In genomic region chr6:56841751-56842150, GRCh38 we compare ENCODE assay signal across 1 cellular context.
TF ChIP-seq lines count a peak whose summit lies in the region.

No MANE protein-coding gene starts in this region.

TF ChIP-seq in H1, 55 proteins besides CTCF, POLR2A, EP300 and RAD21 (continued from another document):
- TF ChIP-seq, protein P1, sequence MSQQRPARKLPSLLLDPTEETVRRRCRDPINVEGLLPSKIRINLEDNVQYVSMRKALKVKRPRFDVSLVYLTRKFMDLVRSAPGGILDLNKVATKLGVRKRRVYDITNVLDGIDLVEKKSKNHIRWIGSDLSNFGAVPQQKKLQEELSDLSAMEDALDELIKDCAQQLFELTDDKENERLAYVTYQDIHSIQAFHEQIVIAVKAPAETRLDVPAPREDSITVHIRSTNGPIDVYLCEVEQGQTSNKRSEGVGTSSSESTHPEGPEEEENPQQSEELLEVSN (IDR thresholded peaks at IDR 0.05), result no peak
- no peak for TF ChIP-seq POU5F1 (IDR thresholded peaks at IDR 0.05; ENCODE audit: low read depth, low read length)
- no peak for TF ChIP-seq GTF2F1 (IDR thresholded peaks at IDR 0.05; ENCODE audit: borderline replicate concordance, low read depth, low read length)
- TF ChIP-seq YY1 (IDR thresholded peaks at IDR 0.05; ENCODE audit: low read depth, low read length), result no peak
- TF ChIP-seq USF2 (IDR thresholded peaks at IDR 0.05; ENCODE audit: low read length), result no peak
- TF ChIP-seq TAF1 (IDR thresholded peaks at IDR 0.05; ENCODE audit: low read depth, low read length), result no peak
- TF ChIP-seq EZH2 (IDR thresholded peaks at IDR 0.05; ENCODE audit: low read depth, low read length, severe bottlenecking), result no peak
- no peak for TF ChIP-seq SP4 (IDR thresholded peaks at IDR 0.05; ENCODE audit: low read length)
